In the genomic region with DNA sequence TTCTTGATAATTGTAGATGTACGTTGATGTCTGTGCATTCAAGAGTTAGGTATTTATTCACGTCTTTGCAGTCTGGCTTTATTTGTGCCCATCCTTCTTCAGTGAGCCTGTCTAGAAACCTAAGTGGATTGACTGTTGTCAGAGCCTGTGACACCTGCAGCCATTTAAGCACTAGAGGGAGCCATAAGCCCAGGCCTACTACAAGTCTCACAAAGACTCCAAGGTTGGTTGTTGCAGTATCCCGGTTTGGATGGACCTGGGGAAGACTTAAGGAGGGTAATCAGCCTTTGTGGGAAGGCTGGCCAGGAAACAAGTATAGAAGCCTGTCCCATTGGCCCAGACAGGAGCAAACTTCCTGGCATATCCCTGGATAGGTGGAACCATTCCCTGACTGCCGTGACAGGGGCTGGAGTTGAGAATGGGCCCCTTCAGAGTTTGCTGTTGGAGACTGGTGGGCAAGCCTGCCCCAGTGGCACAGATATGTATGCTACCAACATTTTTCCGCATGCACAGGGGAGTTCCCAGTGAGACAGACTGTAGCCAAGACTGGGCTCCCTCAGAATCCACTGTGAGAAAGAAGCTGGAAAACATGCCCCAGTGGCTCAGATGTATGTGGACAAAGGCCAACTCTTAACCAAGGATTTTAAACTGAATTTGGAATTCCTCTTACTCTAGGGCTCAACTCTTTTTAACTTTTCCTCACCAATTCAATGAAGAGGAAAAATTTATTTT, we compare ENCODE assay signal across 8 cellular contexts. TPM values are rescaled to one million over a fixed set of nuclear protein-coding genes. Genes with fewer than 3 reads are reported as not detected.
DNase-seq lines count a peak whose midpoint lies in the region; TF ChIP-seq lines count a peak whose summit lies in the region.

No MANE protein-coding gene starts in this region.

- no peaks in the 10 kb centered on the region for H3F3A ChIP-seq in SU-DHL-6 (ENCODE audit: insufficient read depth)

- H2AFZ ChIP-seq in SU-DHL-6 (ENCODE audit: low read depth, low read length, severe bottlenecking) = no peak overlapping the region

- no peak overlapping the region for H3K4me3 ChIP-seq in SU-DHL-6 (ENCODE audit: insufficient read depth, low read length, poor library complexity, severe bottlenecking)

- no peak overlapping the region for H3K9ac ChIP-seq in SU-DHL-6 (ENCODE audit: low read length)

- no peak overlapping the region for H3K4me3 Mint-ChIP-seq in glutamatergic neuron (ENCODE audit: unreplicated experiment)

- no peak overlapping the region for H3K27ac ChIP-seq in 22Rv1
- H3K27ac ChIP-seq in SU-DHL-6 (ENCODE audit: low read depth, low read length) = no peak overlapping the region

- no peaks in the 10 kb centered on the region for H3K9me3 ChIP-seq in SU-DHL-6 (ENCODE audit: insufficient read depth, low read length)

- peaks cover 3% of the 10 kb centered on the region for H3K27me3 Mint-ChIP-seq in glutamatergic neuron (ENCODE audit: unreplicated experiment)

- H4K20me1 ChIP-seq in SU-DHL-6 (ENCODE audit: low read depth, low read length) = no peaks in the 10 kb centered on the region

- DNase-seq in NCI-H146 treated with DMSO at 0.1 percent for 48 hours (lab: John Stamatoyannopoulos, UW; ENCODE audit: unreplicated experiment) = peak; percentile 44
- peak; percentile 53 for DNase-seq in glutamatergic neuron
- DNase-seq in smooth muscle cell of the brain vasculature (ENCODE audit: low read depth, low spot score) = peak; percentile 50
- no peak for DNase-seq in stimulated activated CD4-positive, alpha-beta T cell treated with anti-CD3 and anti-CD28 coated beads, Interleukin-1b, Interleukin-23, amount 100 ng/mL, for 48 hours
- DNase-seq in effector CD8-positive, alpha-beta T cell (lab: John Stamatoyannopoulos, UW) = no peak

- H3K27me3 ChIP-seq in SU-DHL-6 (ENCODE audit: low read length) = no peaks in the 10 kb centered on the region

- H3K4me2 ChIP-seq in SU-DHL-6 (ENCODE audit: low read depth, low read length, poor library complexity, severe bottlenecking) = no peak overlapping the region

- H3K27ac Mint-ChIP-seq in glutamatergic neuron (ENCODE audit: unreplicated experiment) = no peak overlapping the region

- TF ChIP-seq CTCF in 22Rv1 (IDR thresholded peaks at IDR 0.05) (peak; percentile 82), GM12873 (IDR thresholded peaks at IDR 0.05; ENCODE audit: insufficient read depth, low read depth, low read length, missing control alignments) (peak; percentile 84), SU-DHL-6 (IDR thresholded peaks at IDR 0.05; ENCODE audit: insufficient read depth, low read length, poor library complexity, severe bottlenecking) (peak; percentile 42), glutamatergic neuron (IDR thresholded peaks at IDR 0.05; ENCODE audit: partially characterized antibody, unreplicated experiment) (peak; percentile 50)

- no peaks in the 10 kb centered on the region for H3K79me2 ChIP-seq in SU-DHL-6 (ENCODE audit: insufficient read depth, low read length)

- no peaks in the 10 kb centered on the region for H3K36me3 ChIP-seq in SU-DHL-6 (ENCODE audit: low read length)

- no peaks in the 10 kb centered on the region for H3K36me3 Mint-ChIP-seq in glutamatergic neuron (ENCODE audit: unreplicated experiment)

- H3K9me3 Mint-ChIP-seq in glutamatergic neuron (ENCODE audit: unreplicated experiment) = no peaks in the 10 kb centered on the region

- H3K4me1 Mint-ChIP-seq in glutamatergic neuron (ENCODE audit: low read depth, unreplicated experiment) = no peaks in the 10 kb centered on the region

- H3K9me2 ChIP-seq in SU-DHL-6 (replicated peaks; ENCODE audit: insufficient read depth, low read length) = no peaks in the 10 kb centered on the region

RNA-seq across cellular contexts. Expression of gene LRRC30, which starts 9.3 kb away (rescaled TPM):
- not detected for total RNA-seq in glutamatergic neuron (ENCODE audit: unreplicated experiment)

Comparison
In these comparisons a context has a peak if more than half of its experiments do, and no peak if none do; other contexts are left out.
1. DNase-seq: peak in NCI-H146 treated with DMSO at 0.1 percent for 48 hours (single experiment), glutamatergic neuron (single experiment) and smooth muscle cell of the brain vasculature (single experiment); none in stimulated activated CD4-positive, alpha-beta T cell treated with anti-CD3 and anti-CD28 coated beads, Interleukin-1b, Interleukin-23, amount 100 ng/mL, for 48 hours (single experiment) and effector CD8-positive, alpha-beta T cell (single experiment).
2. Peak in every context shown above with its lines, with median percentiles within 50 percentile points of each other: CTCF ChIP-seq.